Comparison of ENCODE assay signal across 21 cellular contexts in the genomic region with DNA sequence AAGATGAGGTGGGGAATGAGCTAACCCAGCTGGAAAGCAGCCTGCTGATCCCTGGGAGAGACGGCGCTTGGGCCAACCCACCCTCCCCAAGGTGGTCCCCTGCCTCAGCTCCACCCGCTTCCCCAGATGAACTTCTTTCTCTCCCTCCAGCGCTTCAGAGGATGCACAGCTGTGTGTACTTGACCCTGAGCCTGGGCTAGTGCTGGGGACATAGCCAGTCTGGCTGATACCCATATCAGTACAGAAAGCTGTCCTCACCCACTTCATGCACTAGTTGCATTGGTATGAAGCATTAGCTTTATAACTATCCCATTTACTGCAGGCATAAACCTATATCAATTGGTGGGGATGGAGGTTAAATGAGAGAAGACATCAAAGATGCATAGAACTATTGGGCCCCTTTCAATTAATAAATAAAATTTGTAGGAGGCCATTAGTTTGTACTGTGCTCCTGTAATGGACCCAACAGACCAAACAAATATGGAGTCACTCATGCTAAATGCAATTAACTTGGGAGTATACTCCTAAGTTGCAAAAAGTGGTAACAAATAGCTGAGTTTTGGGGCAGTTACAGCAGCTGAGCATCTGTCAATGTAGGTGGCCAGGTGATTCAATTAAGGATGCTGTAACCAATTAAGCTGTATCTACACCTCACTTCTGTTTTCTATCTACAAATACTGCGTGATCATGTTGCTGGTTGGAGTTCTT. TPM values are rescaled to one million over a fixed set of nuclear protein-coding genes. Genes with fewer than 3 reads are reported as not detected.
DNase-seq lines count a peak whose midpoint lies in the region; ATAC-seq, FAIRE-seq and TF ChIP-seq lines count a peak whose summit lies in the region.
"Had no signal": no experiment of that assay in that cellular context is flagged by ENCODE, and none has a peak within 500 bp of the region (broad histone marks: within the 10 kb centered on the region; RNA-seq: fewer than 3 reads in every experiment).

No MANE protein-coding gene starts in this region.

- CTCF ChIA-PET in K562 (lab: Yijun Ruan, JAX; ENCODE audit: low intra/inter-chr PET ratio): no interaction called here

- TF ChIP-seq POLR2A in K562 (conservative IDR thresholded peaks at IDR 0.05): no peak

- H3K9ac ChIP-seq in K562 (ENCODE audit: insufficient read depth in 1 of 2, low read depth in 2 of 2, low read length in 2 of 2): no peak overlapping the region
- H3K9ac ChIP-seq in Karpas-422 (ENCODE audit: low read length): no peak overlapping the region
- H3K9ac ChIP-seq: GM23248 had no signal

- H3K4me3 ChIP-seq in right atrium auricular region (no peak overlapping the region), K562 (no peak overlapping the region), osteoblast (ENCODE audit: insufficient read depth, low read length) (no peak overlapping the region), Karpas-422 (ENCODE audit: low read length) (no peak overlapping the region)
- H3K4me3 ChIP-seq: GM23248 had no signal

- no peak for FAIRE-seq in K562 (lab: Jason Lieb, UNC)
- FAIRE-seq: G401.6, GM12892, H1 had no signal

- no peak for DNase-seq in Right ventricle myocardium superior
- DNase-seq in right atrium auricular region (ENCODE audit: low spot score): no peak
- no peak for DNase-seq in K562 (ENCODE audit: extremely low read depth in 1 of 4, low spot score in 3 of 4)
- DNase-seq in osteoblast (ENCODE audit: insufficient read length, low spot score, missing footprints): peak; percentile 54
- no peak for DNase-seq in NCI-H2196 (lab: John Stamatoyannopoulos, UW; ENCODE audit: unreplicated experiment)
- no peak for DNase-seq in Karpas-422
- DNase-seq: C1 segment of cervical spinal cord; Caco-2; CD4-positive, alpha-beta memory T cell; DMS153; DND-41; GM23248; H7; HCEC 1CT had no signal

- no peak overlapping the region for H3K27ac Mint-ChIP-seq in stimulated activated memory B cell treated with anti-CD40 and anti-IgM and Interleukin-4, amounts not matched to agents 10 μg/mL and 1 μg/mL and 100 μg/mL, for 72 hours
- H3K27ac Mint-ChIP-seq: CD4-positive, alpha-beta memory T cell had no signal

- no peaks in the 10 kb centered on the region for H3K9me1 ChIP-seq in K562 (ENCODE audit: control insufficient read depth, insufficient read depth, low read length)

- H2AFZ ChIP-seq in K562 (ENCODE audit: low read depth, low read length) (no peak overlapping the region), osteoblast (ENCODE audit: low read length) (no peak overlapping the region), Karpas-422 (ENCODE audit: low read length) (no peak overlapping the region)
- H2AFZ ChIP-seq: GM23248 had no signal

- H3K27ac ChIP-seq in right atrium auricular region: no peak overlapping the region
- no peak overlapping the region for H3K27ac ChIP-seq in K562 (ENCODE audit: extremely low read depth, low read depth, low read length)
- no peak overlapping the region for H3K27ac ChIP-seq in osteoblast (ENCODE audit: low read depth, low read length)
- H3K27ac ChIP-seq in Karpas-422 (ENCODE audit: low read length): no peak overlapping the region
- H3K27ac ChIP-seq: GM23248 had no signal

- no peaks in the 10 kb centered on the region for H3K9me2 ChIP-seq in Karpas-422 (replicated peaks; ENCODE audit: insufficient read depth, low read length)

- no peaks in the 10 kb centered on the region for H3K36me3 Mint-ChIP-seq in stimulated activated memory B cell treated with anti-CD40 and anti-IgM and Interleukin-4, amounts not matched to agents 10 μg/mL and 1 μg/mL and 100 μg/mL, for 72 hours
- H3K36me3 Mint-ChIP-seq: CD4-positive, alpha-beta memory T cell had no signal

- TF ChIP-seq EP300 in K562 (IDR thresholded peaks at IDR 0.05; ENCODE audit: low read length): no peak

- H3K79me2 ChIP-seq in K562 (ENCODE audit: control insufficient read depth, insufficient read depth, low read length): no peaks in the 10 kb centered on the region
- no peaks in the 10 kb centered on the region for H3K79me2 ChIP-seq in osteoblast (ENCODE audit: insufficient read depth, low read length)
- no peaks in the 10 kb centered on the region for H3K79me2 ChIP-seq in Karpas-422 (ENCODE audit: low read length)

- peak; percentile 38 for ATAC-seq in Right ventricle myocardium superior (ENCODE audit: poor library complexity)
- ATAC-seq in K562: no peak
- ATAC-seq in stimulated activated memory B cell treated with anti-CD40 and anti-IgM and Interleukin-4, amounts not matched to agents 10 μg/mL and 1 μg/mL and 100 μg/mL, for 72 hours: peak; percentile 4

- POLR2A ChIA-PET in K562 (lab: Yijun Ruan, JAX): interaction anchor here (0.6 to 1.0 kb wide), 4 partner anchors 15 to 355 kb away, joined by 3 to 4 read pairs (median 3); no protein-coding TSS in a partner anchor

- H3K4me3 Mint-ChIP-seq in stimulated activated memory B cell treated with anti-CD40 and anti-IgM and Interleukin-4, amounts not matched to agents 10 μg/mL and 1 μg/mL and 100 μg/mL, for 72 hours: no peak overlapping the region
- H3K4me3 Mint-ChIP-seq: CD4-positive, alpha-beta memory T cell had no signal

- BruUV-seq in K562 (replicated peaks; lab: Mats Ljungman, UMichigan): no TSS peak

- 22% methylated on average over 5 of the region's 5 CpGs for WGBS in K562 (ENCODE audit: insufficient coverage, low coverage, missing lambda C conversion rate)

- TF ChIP-seq CTCF in right atrium auricular region (IDR thresholded peaks at IDR 0.05) (no peak), K562 (IDR thresholded peaks at IDR 0.05 in 2 of 3, conservative IDR thresholded peaks at IDR 0.05 in 1 of 3; ENCODE audit: insufficient read depth in 2 of 3, low read depth in 1 of 3, low read length in 3 of 3) (no peak), osteoblast (IDR thresholded peaks at IDR 0.05; ENCODE audit: extremely low read depth, low read depth, low read length) (no peak)

- H4K20me1 ChIP-seq in K562 (replicated peaks; ENCODE audit: control insufficient read depth, insufficient read depth, low read length) (peaks cover 10% of the 10 kb centered on the region; the same call in 1 of the 2 replicates), osteoblast (ENCODE audit: insufficient read depth, low read length) (no peaks in the 10 kb centered on the region), Karpas-422 (ENCODE audit: insufficient read depth, low read depth, low read length) (no peaks in the 10 kb centered on the region)

- peaks cover 49% of the 10 kb centered on the region for H3K27me3 Mint-ChIP-seq in stimulated activated memory B cell treated with anti-CD40 and anti-IgM and Interleukin-4, amounts not matched to agents 10 μg/mL and 1 μg/mL and 100 μg/mL, for 72 hours

- H3K9me3 ChIP-seq in right atrium auricular region: no peaks in the 10 kb centered on the region
- H3K9me3 ChIP-seq in K562 (replicated peaks; ENCODE audit: control insufficient read depth, insufficient read depth, low read depth, low read length): no peaks in the 10 kb centered on the region
- no peaks in the 10 kb centered on the region for H3K9me3 ChIP-seq in osteoblast (ENCODE audit: low read depth, low read length)
- H3K9me3 ChIP-seq in Karpas-422 (ENCODE audit: low read length): no peaks in the 10 kb centered on the region
- H3K9me3 ChIP-seq: Caco-2 had no signal

- in situ Hi-C loops in K562 (cut with MboI): no loop called here

- intact Hi-C loops in Right ventricle myocardium superior (cut with DNase I) (no loop called here), K562 (cut with micrococcal nuclease) (no loop called here)

- H3K27me3 ChIP-seq in right atrium auricular region (no peaks in the 10 kb centered on the region), K562 (ENCODE audit: control insufficient read depth in 2 of 2, insufficient read depth in 2 of 2, low read length in 2 of 2) (peaks cover 29 to 58% of the 10 kb centered on the region in 2 experiments), osteoblast (ENCODE audit: insufficient read depth, low read length) (peaks cover 57% of the 10 kb centered on the region), Karpas-422 (ENCODE audit: low read length) (no peaks in the 10 kb centered on the region)

- H3K4me1 ChIP-seq in right atrium auricular region (no peaks in the 10 kb centered on the region), K562 (replicated peaks in 1 of 2; ENCODE audit: control insufficient read depth in 2 of 2, insufficient read depth in 2 of 2, low read length in 2 of 2) (peaks cover 11 to 19% of the 10 kb centered on the region in 2 experiments; a peak in 4 of 5 replicates), osteoblast (ENCODE audit: insufficient read depth, low read length) (no peaks in the 10 kb centered on the region), Karpas-422 (ENCODE audit: low read length) (no peaks in the 10 kb centered on the region)
- H3K4me1 ChIP-seq: Caco-2 had no signal

- no peak for TF ChIP-seq RAD21 in K562 (CRISPR knock-in tag; conservative IDR thresholded peaks at IDR 0.05 in 1 of 2, IDR thresholded peaks at IDR 0.05 in 1 of 2)

- no peaks in the 10 kb centered on the region for H3K36me3 ChIP-seq in right atrium auricular region
- H3K36me3 ChIP-seq in K562 (ENCODE audit: control insufficient read depth, insufficient read depth, low read length): no peaks in the 10 kb centered on the region
- no peaks in the 10 kb centered on the region for H3K36me3 ChIP-seq in osteoblast (ENCODE audit: insufficient read depth, low read length)
- H3K36me3 ChIP-seq in Karpas-422 (ENCODE audit: insufficient read depth, low read length): no peaks in the 10 kb centered on the region

- no peaks in the 10 kb centered on the region for H3K9me3 Mint-ChIP-seq in stimulated activated memory B cell treated with anti-CD40 and anti-IgM and Interleukin-4, amounts not matched to agents 10 μg/mL and 1 μg/mL and 100 μg/mL, for 72 hours
- H3K9me3 Mint-ChIP-seq: CD4-positive, alpha-beta memory T cell had no signal

- no peak overlapping the region for H3K4me2 ChIP-seq in K562 (ENCODE audit: insufficient read depth, low read length)
- H3K4me2 ChIP-seq in osteoblast (ENCODE audit: insufficient read depth, low read length): no peak overlapping the region
- no peak overlapping the region for H3K4me2 ChIP-seq in Karpas-422 (ENCODE audit: low read depth, low read length, poor library complexity, severe bottlenecking)

- no peaks in the 10 kb centered on the region for H3K4me1 Mint-ChIP-seq in stimulated activated memory B cell treated with anti-CD40 and anti-IgM and Interleukin-4, amounts not matched to agents 10 μg/mL and 1 μg/mL and 100 μg/mL, for 72 hours
- H3K4me1 Mint-ChIP-seq: CD4-positive, alpha-beta memory T cell had no signal

RNA-seq across cellular contexts. Expression of a gene that starts 34.7 kb away (rescaled TPM):
- total RNA-seq in Right ventricle myocardium superior (0.13 TPM), right atrium auricular region (10 to 100 TPM in 1 of 2 donors, 1 to 10 TPM in 1; 2.4 to 22.1 TPM), K562 (2014; rRNA removed) (not detected in 2 replicates), K562 (2014; rRNA removed; fragmentation: Illumina TruSeq; extraction: Trizol) (not detected in 2 replicates), K562 (2015; rRNA removed; fragmentation: Illumina TruSeq; extraction: Trizol) (not detected in 2 replicates), K562 (2021) (not detected in 2 replicates), osteoblast (0.36 TPM in 1 of 2 replicates, not detected in the other)
- total RNA-seq in K562 (2011; cell fraction: chromatin; rRNA removed; ENCODE audit: low replicate concordance): not detected in 2 replicates
- total RNA-seq in K562 (2011; cell fraction: nucleolus; rRNA removed): not detected in 2 replicates
- total RNA-seq in K562 (2011; cell fraction: nucleoplasm; rRNA removed): not detected in 2 replicates
- polyA plus RNA-seq in K562 (2011; rRNA removed) (not detected in 2 replicates), K562 (2014; fragmentation: Illumina TruSeq; extraction: Trizol) (not detected in 2 replicates), K562 (2014; fragmentation: Nextera tagmentation; extraction: Ambion mirVana) (not detected), K562 (2014; rRNA removed) (not detected in 2 replicates)
- polyA plus RNA-seq in K562 (2011; cell fraction: cytosol; rRNA removed): not detected in 2 replicates
- not detected in 2 replicates for polyA plus RNA-seq in K562 (2011; cell fraction: nucleus; rRNA removed)
- not detected in 2 replicates for polyA plus RNA-seq in K562 (2012)
- not detected in 2 replicates for polyA minus RNA-seq in K562 (2011; rRNA and poly(A)+ RNA removed)
- polyA minus RNA-seq in K562 (2011; cell fraction: cytosol; rRNA and poly(A)+ RNA removed): not detected in 2 replicates
- polyA minus RNA-seq in K562 (2011; cell fraction: nucleus; rRNA and poly(A)+ RNA removed): not detected in 2 replicates
- not detected in 2 replicates for total RNA-seq in Karpas-422 (2014; rRNA removed; shearing (Covaris generic); ENCODE audit: low replicate concordance)
- total RNA-seq: A172; A673; Caco-2; CD4-positive, alpha-beta memory T cell; GM23248; H1 had no signal
- polyA plus RNA-seq: BJ; CD4-positive, alpha-beta memory T cell; GM23248 had no signal

RNA-seq across cellular contexts. Expression of a gene that starts 36.9 kb away (rescaled TPM):
- 32.0 TPM for total RNA-seq in Right ventricle myocardium superior
- total RNA-seq in right atrium auricular region: 10 to 100 TPM; 35.9 to 38.6 TPM
- 156 and 170 TPM in 2 replicates for total RNA-seq in K562 (2011; cell fraction: chromatin; rRNA removed; ENCODE audit: low replicate concordance)
- 93.8 and 102 TPM in 2 replicates for total RNA-seq in K562 (2011; cell fraction: nucleolus; rRNA removed)
- 157 and 232 TPM in 2 replicates for total RNA-seq in K562 (2011; cell fraction: nucleoplasm; rRNA removed)
- total RNA-seq in K562 (2014; rRNA removed): 32.7 and 38.5 TPM in 2 replicates
- 41.0 and 41.1 TPM in 2 replicates for total RNA-seq in K562 (2014; rRNA removed; fragmentation: Illumina TruSeq; extraction: Trizol)
- total RNA-seq in K562 (2015; rRNA removed; fragmentation: Illumina TruSeq; extraction: Trizol): 32.7 and 34.6 TPM in 2 replicates
- total RNA-seq in K562 (2021): 48.6 and 54.3 TPM in 2 replicates
- polyA plus RNA-seq in K562 (2011; rRNA removed): 95.3 and 96.3 TPM in 2 replicates
- 56.4 and 69.6 TPM in 2 replicates for polyA plus RNA-seq in K562 (2011; cell fraction: cytosol; rRNA removed)
- 83.6 and 116 TPM in 2 replicates for polyA plus RNA-seq in K562 (2011; cell fraction: nucleus; rRNA removed)
- polyA plus RNA-seq in K562 (2012): 35.3 and 36.2 TPM in 2 replicates
- polyA plus RNA-seq in K562 (2014; fragmentation: Illumina TruSeq; extraction: Trizol): 41.0 and 43.9 TPM in 2 replicates
- polyA plus RNA-seq in K562 (2014; fragmentation: Nextera tagmentation; extraction: Ambion mirVana): 10 to 100 TPM; 75.4 to 84.1 TPM
- 45.2 and 48.9 TPM in 2 replicates for polyA plus RNA-seq in K562 (2014; rRNA removed)
- polyA minus RNA-seq in K562 (2011; rRNA and poly(A)+ RNA removed): 87.7 and 94.0 TPM in 2 replicates
- 21.9 and 32.0 TPM in 2 replicates for polyA minus RNA-seq in K562 (2011; cell fraction: cytosol; rRNA and poly(A)+ RNA removed)
- polyA minus RNA-seq in K562 (2011; cell fraction: nucleus; rRNA and poly(A)+ RNA removed): 59.9 and 98.9 TPM in 2 replicates
- 43.9 and 44.9 TPM in 2 replicates for total RNA-seq in osteoblast
- total RNA-seq in Karpas-422 (2014; rRNA removed; shearing (Covaris generic); ENCODE audit: low replicate concordance): 36.8 and 59.1 TPM in 2 replicates
